In the genomic region with DNA sequence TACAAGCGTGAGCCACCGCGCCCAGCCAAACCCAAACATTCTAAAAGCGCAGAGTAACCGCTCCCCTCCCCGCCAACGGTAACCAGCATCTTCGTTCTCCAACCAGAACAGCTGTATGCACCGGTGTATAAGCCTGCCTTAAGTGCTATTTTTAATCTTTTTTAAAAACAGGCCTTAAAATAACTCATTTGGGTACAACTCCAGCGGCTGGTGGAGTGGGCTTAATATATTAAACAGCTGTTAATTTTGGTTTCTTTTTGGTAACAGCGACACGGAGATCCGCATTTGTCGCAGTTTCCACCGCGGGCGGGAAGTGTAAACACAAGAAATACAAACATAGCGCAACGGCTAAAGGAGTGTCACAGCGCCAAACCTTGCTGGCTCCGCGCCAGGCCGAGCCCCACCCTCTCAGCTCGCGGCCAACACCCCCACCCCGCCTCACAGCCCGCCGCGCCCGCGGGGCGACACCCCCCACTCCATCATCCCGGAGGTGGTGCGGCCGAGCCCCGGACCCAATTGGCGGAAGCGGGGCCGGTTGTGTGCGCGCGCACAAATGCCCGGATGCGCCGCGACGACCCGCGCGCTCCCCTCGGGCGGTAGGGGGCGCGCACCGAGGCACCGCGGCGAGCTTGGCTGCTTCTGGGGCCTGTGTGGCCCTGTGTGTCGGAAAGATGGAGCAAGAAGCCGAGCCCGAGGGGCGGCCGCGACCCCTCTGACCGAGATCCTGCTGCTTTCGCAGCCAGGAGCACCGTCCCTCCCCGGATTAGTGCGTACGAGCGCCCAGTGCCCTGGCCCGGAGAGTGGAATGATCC, we compare ENCODE assay signal across 8 cellular contexts. TPM values are rescaled to one million over a fixed set of nuclear protein-coding genes. Genes with fewer than 3 reads are reported as not detected.
DNase-seq lines count a peak whose midpoint lies in the region; ATAC-seq, FAIRE-seq and TF ChIP-seq lines count a peak whose summit lies in the region.

A gene (plus strand): TSS at position 602 of the 812 bp plus-strand sequence. CDS start 301 bp downstream, outside the sequence.

- H2AFZ ChIP-seq in HepG2 (ENCODE audit: low read length): no peak within 1 kb of the TSS

- peak within 1 kb of the TSS; percentile 92 for H3K27ac ChIP-seq in CD4-positive, alpha-beta memory T cell (ENCODE audit: low read depth, low read length)
- H3K27ac ChIP-seq in HepG2 (ENCODE audit: extremely low read length, insufficient read depth, low read length): peak within 1 kb of the TSS; percentile 99

- peaks cover 28% of the 10 kb centered on the region for H3K4me1 ChIP-seq in CD4-positive, alpha-beta memory T cell (ENCODE audit: insufficient read depth, low read length)
- H3K4me1 ChIP-seq in HepG2 (ENCODE audit: insufficient read depth, low read length): peaks cover 27% of the 10 kb centered on the region

- peaks cover 19% of the 10 kb centered on the region for H4K20me1 ChIP-seq in HepG2 (ENCODE audit: insufficient read depth, low read length)

- peak within 1 kb of the TSS; percentile 98 to 99 (median 99) for H3K27ac Mint-ChIP-seq in CD4-positive, alpha-beta memory T cell

- peak; percentile 69 for TF ChIP-seq RAD21 in HepG2 (CRISPR knock-in tag; IDR thresholded peaks at IDR 0.05)

- H3K4me2 ChIP-seq in HepG2 (ENCODE audit: low read depth, low read length): peak within 1 kb of the TSS; percentile 88

- peak; percentile 66 to 80; a peak in 3 of 4 replicates for TF ChIP-seq POLR2A in HepG2 (IDR thresholded peaks at IDR 0.05; ENCODE audit: insufficient read depth in 1 of 2, low read depth in 2 of 2, low read length in 2 of 2)

- no peaks in the 10 kb centered on the region for H3K9me3 Mint-ChIP-seq in CD4-positive, alpha-beta memory T cell

- in situ Hi-C loops in HepG2 (cut with HindIII; ENCODE audit: extremely low pct_ligation_motif_present, low pct_unique_long_range_greater_than_20kb): loop anchor here (5.0 kb wide), 1 partner anchor 60 kb away; a partner anchor contains a TSS

- TSS peak; percentile 95 for BruUV-seq in HepG2 (replicated peaks; lab: Mats Ljungman, UMichigan)

- H3K9ac ChIP-seq in HepG2 (ENCODE audit: insufficient read depth, low read depth, low read length): peak within 1 kb of the TSS; percentile 95

- H3K4me3 ChIP-seq in CD4-positive, alpha-beta memory T cell (ENCODE audit: low read length in 2 of 2): peak within 1 kb of the TSS; percentile 42 to 94
- H3K4me3 ChIP-seq in HepG2 (replicated peaks in 1 of 3; ENCODE audit: insufficient read depth in 1 of 3, low read depth in 2 of 3, low read length in 3 of 3): peak within 1 kb of the TSS; percentile 82 to 94 (median 88)

- H3K27me3 ChIP-seq in CD4-positive, alpha-beta memory T cell (ENCODE audit: insufficient read depth, low read length): no peaks in the 10 kb centered on the region
- H3K27me3 ChIP-seq in HepG2 (ENCODE audit: control insufficient read depth in 1 of 2, insufficient read depth in 2 of 2, low read length in 2 of 2): peaks cover 0 to 5% of the 10 kb centered on the region in 2 experiments; a peak in 1 of 5 replicates

- peaks cover under 1% of the 10 kb centered on the region for H3K36me3 ChIP-seq in CD4-positive, alpha-beta memory T cell (ENCODE audit: insufficient read depth, low read length)
- H3K36me3 ChIP-seq in HepG2 (replicated peaks in 1 of 2; ENCODE audit: control insufficient read depth in 1 of 2, insufficient read depth in 2 of 2, low read length in 2 of 2): peaks cover 0 to 6% of the 10 kb centered on the region in 2 experiments; a peak in 2 of 5 replicates

- CTCF ChIA-PET in CD4-positive, alpha-beta memory T cell (lab: Charles Lee; ENCODE audit: partially characterized antibody): interaction anchor here (0.8 to 2.7 kb wide), 16 partner anchors 8 to 453 kb away, joined by 3 to 26 read pairs (median 4); a partner anchor contains a TSS
- CTCF ChIA-PET in HepG2 (lab: Yijun Ruan, JAX; ENCODE audit: low intra/inter-chr PET ratio, low total read pairs): no interaction called here

- peaks cover 9 to 33% (median 22%) of the 10 kb centered on the region in 4 donors for H3K4me1 Mint-ChIP-seq in CD4-positive, alpha-beta memory T cell

- intact Hi-C loops in CD4-positive, alpha-beta memory T cell (cut with micrococcal nuclease): loop anchor here (1.0 to 5.0 kb wide), 8 partner anchors 61 to 1538 kb away; a partner anchor contains a TSS
- intact Hi-C loops in HepG2 (cut with micrococcal nuclease; ENCODE audit: unreplicated experiment): loop anchor here (1.0 to 5.0 kb wide), 3 partner anchors 20 to 195 kb away; a partner anchor contains a TSS

- FAIRE-seq in HepG2 (lab: Jason Lieb, UNC): peak; percentile 44

- peaks cover 22 to 25% of the 10 kb centered on the region in 2 donors for H3K36me3 Mint-ChIP-seq in CD4-positive, alpha-beta memory T cell

- peaks cover 69% of the 10 kb centered on the region for H3K79me2 ChIP-seq in HepG2 (ENCODE audit: insufficient read depth, low read length)

- peak; percentile 86 for TF ChIP-seq CTCF in HepG2 (CRISPR knock-in tag; IDR thresholded peaks at IDR 0.05)

- no peaks in the 10 kb centered on the region for H3K27me3 Mint-ChIP-seq in CD4-positive, alpha-beta memory T cell

- H3K4me3 Mint-ChIP-seq in CD4-positive, alpha-beta memory T cell: peak within 1 kb of the TSS; percentile 95 to 97 (median 96)

- H3K9me3 ChIP-seq in CD4-positive, alpha-beta memory T cell (ENCODE audit: control insufficient read depth in 1 of 2, low read length in 2 of 2): no peaks in the 10 kb centered on the region
- no peaks in the 10 kb centered on the region for H3K9me3 ChIP-seq in HepG2 (ENCODE audit: low read length)

- under 1% methylated on average over 16 of the region's 72 CpGs for WGBS in HepG2 (ENCODE audit: low lambda C conversion rate)

- DNase-seq in CD4-positive, alpha-beta memory T cell: peak; percentile 97 to 99 (median 99)
- DNase-seq in NCI-H748 (lab: John Stamatoyannopoulos, UW; ENCODE audit: unreplicated experiment) (peak; percentile 98), dedifferentiated amniotic fluid mesenchymal stem cell (ENCODE audit: extremely low spot score) (peak; percentile 70), HepG2 (ENCODE audit: low spot score) (peak; percentile 90)
- DNase-seq in activated CD4-positive, alpha-beta T cell treated with anti-CD3 and anti-CD28 coated beads, Interleukin-2, amount 50 U/mL, for 1 hour: peak; percentile 97
- DNase-seq in stimulated activated CD4-positive, alpha-beta T cell treated with anti-CD3 and anti-CD28 coated beads, Interleukin-4, amount 100 ng/mL, for 1 hour: peak; percentile 92

- peak; percentile 82 for ATAC-seq in GM19397 (IDR thresholded peaks at IDR 0.05; ENCODE audit: unreplicated experiment)
- peak; percentile 59 for ATAC-seq in HG03565 (IDR thresholded peaks at IDR 0.05; ENCODE audit: unreplicated experiment)
- ATAC-seq in HepG2: peak; percentile 73

- POLR2A ChIA-PET in CD4-positive, alpha-beta memory T cell (lab: Charles Lee; ENCODE audit: partially characterized antibody): interaction anchor here (0.6 to 3.3 kb wide), 37 partner anchors 10 to 1539 kb away, joined by 3 to 93 read pairs (median 5); a partner anchor contains a TSS
- POLR2A ChIA-PET in HepG2 (lab: Yijun Ruan, JAX): interaction anchor here (0.5 to 3.3 kb wide), 14 partner anchors 10 to 476 kb away, joined by 3 to 184 read pairs (median 6); a partner anchor contains a TSS

- TF ChIP-seq EP300 in HepG2 (IDR thresholded peaks at IDR 0.05; ENCODE audit: low read depth in 2 of 2, low read length in 2 of 2) (peak in 1 of 2 experiments; percentile 40; a peak in 2 of 4 replicates), HepG2 (CRISPR knock-in tag; IDR thresholded peaks at IDR 0.05; ENCODE audit: borderline replicate concordance) (no peak)

TF ChIP-seq in HepG2, 621 proteins besides CTCF, POLR2A, EP300 and RAD21 (continues in another document):
- TF ChIP-seq, protein P1, sequence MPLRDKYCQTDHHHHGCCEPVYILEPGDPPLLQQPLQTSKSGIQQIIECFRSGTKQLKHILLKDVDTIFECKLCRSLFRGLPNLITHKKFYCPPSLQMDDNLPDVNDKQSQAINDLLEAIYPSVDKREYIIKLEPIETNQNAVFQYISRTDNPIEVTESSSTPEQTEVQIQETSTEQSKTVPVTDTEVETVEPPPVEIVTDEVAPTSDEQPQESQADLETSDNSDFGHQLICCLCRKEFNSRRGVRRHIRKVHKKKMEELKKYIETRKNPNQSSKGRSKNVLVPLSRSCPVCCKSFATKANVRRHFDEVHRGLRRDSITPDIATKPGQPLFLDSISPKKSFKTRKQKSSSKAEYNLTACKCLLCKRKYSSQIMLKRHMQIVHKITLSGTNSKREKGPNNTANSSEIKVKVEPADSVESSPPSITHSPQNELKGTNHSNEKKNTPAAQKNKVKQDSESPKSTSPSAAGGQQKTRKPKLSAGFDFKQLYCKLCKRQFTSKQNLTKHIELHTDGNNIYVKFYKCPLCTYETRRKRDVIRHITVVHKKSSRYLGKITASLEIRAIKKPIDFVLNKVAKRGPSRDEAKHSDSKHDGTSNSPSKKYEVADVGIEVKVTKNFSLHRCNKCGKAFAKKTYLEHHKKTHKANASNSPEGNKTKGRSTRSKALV (CRISPR knock-in tag; IDR thresholded peaks at IDR 0.05): 0 out of 2 replicates have a peak, but pooled peaks have one; percentile 65

RNA-seq across cellular contexts. Expression of the gene that starts here (rescaled TPM):
- 100 to 1,000 TPM; 117 to 121 TPM for total RNA-seq in CD4-positive, alpha-beta memory T cell
- polyA plus RNA-seq in CD4-positive, alpha-beta memory T cell: 10 to 100 TPM in 1 of 2 donors, 1 to 10 TPM in 1; 9.7 to 22.5 TPM
- total RNA-seq in HepG2 (2016; rRNA removed; fragmentation: Illumina TruSeq; extraction: Trizol): 314 and 466 TPM in 2 replicates
- total RNA-seq in HepG2 (2016; cell fraction: cytosol; rRNA removed; fragmentation: Illumina TruSeq; extraction: Trizol; ENCODE audit: low read depth): 106 and 114 TPM in 2 replicates
- 318 and 433 TPM in 2 replicates for total RNA-seq in HepG2 (2016; cell fraction: insoluble cytoplasmic fraction; rRNA removed; fragmentation: Illumina TruSeq; extraction: Trizol)
- 152 and 204 TPM in 2 replicates for total RNA-seq in HepG2 (2016; cell fraction: membrane; rRNA removed; fragmentation: Illumina TruSeq; extraction: Trizol)
- 480 and 515 TPM in 2 replicates for total RNA-seq in HepG2 (2016; cell fraction: nucleus; rRNA removed; fragmentation: Illumina TruSeq; extraction: Trizol)
- 23.9 and 29.3 TPM in 2 replicates for polyA plus RNA-seq in HepG2 (2011; rRNA removed)
- polyA plus RNA-seq in HepG2 (2011; cell fraction: cytosol; rRNA removed): 8.1 and 12.2 TPM in 2 replicates
- polyA plus RNA-seq in HepG2 (2011; cell fraction: nucleus; rRNA removed): 21.1 and 35.5 TPM in 2 replicates
- polyA plus RNA-seq in HepG2 (2012): 29.6 and 57.6 TPM in 2 replicates
- polyA plus RNA-seq in HepG2 (2016; cell fraction: cytosol; fragmentation: Illumina TruSeq; extraction: Trizol; ENCODE audit: low read depth): 20.1 and 21.0 TPM in 2 replicates
- 174 and 187 TPM in 2 replicates for polyA plus RNA-seq in HepG2 (2016; cell fraction: insoluble cytoplasmic fraction; fragmentation: Illumina TruSeq; extraction: Trizol; ENCODE audit: low read depth)
- polyA plus RNA-seq in HepG2 (2016; cell fraction: membrane; fragmentation: Illumina TruSeq; extraction: Trizol; ENCODE audit: low read depth): 57.3 and 58.5 TPM in 2 replicates
- polyA plus RNA-seq in HepG2 (2016; cell fraction: nucleus; fragmentation: Illumina TruSeq; extraction: Trizol; ENCODE audit: insufficient read depth, low read depth): 472 and 516 TPM in 2 replicates
- 42.3 and 54.4 TPM in 2 replicates for polyA minus RNA-seq in HepG2 (2011; rRNA and poly(A)+ RNA removed; ENCODE audit: low replicate concordance)
- polyA minus RNA-seq in HepG2 (2011; cell fraction: cytosol; rRNA and poly(A)+ RNA removed): 71.4 and 82.9 TPM in 2 replicates
- polyA minus RNA-seq in HepG2 (2011; cell fraction: nucleus; rRNA and poly(A)+ RNA removed): 248 and 279 TPM in 2 replicates

Comparison
In these comparisons a context has a peak if more than half of its experiments do, and no peak if none do; other contexts are left out.
1. Peak in every context shown above with its lines: DNase-seq, ATAC-seq, H3K4me3 ChIP-seq and H3K27ac ChIP-seq.